ENCODE assay signal across 24 cellular contexts in the genomic region with DNA sequence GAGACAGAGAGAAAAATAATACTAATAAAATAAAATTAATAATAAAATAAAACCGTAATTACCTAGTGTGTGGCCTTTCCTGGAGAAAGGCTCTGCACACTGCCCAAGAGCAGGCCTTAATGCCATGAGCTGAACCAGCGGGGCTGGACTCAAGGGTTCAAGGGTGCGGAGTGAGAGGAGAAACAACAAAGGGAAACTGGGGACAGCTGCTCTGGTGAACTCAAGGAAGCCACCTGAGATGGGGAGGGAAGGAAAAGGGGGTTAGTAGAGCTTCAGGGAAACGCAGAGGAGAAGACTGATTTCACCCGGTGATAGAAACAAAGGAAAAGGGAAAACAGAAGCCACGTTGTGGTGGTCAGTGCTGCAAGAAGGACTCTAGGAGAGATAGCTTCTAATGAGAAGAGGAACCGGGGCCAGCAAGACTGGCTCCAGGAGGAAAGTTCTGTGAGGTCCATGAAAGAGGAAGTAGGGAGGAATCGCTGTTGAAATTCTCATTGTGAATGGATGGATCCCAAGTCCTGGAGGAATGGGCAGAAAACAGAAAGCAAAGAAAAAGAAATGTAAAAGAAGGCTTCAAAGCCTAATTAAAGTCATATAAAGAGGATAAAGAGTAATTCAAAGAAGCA. TPM values are rescaled to one million over a fixed set of nuclear protein-coding genes. Genes with fewer than 3 reads are reported as not detected.
DNase-seq lines count a peak whose midpoint lies in the region; TF ChIP-seq lines count a peak whose summit lies in the region.
"Had no signal": no experiment of that assay in that cellular context is flagged by ENCODE, and none has a peak within 500 bp of the region (broad histone marks: within the 10 kb centered on the region; RNA-seq: fewer than 3 reads in every experiment).

No MANE protein-coding gene starts in this region.

- H3K79me2 ChIP-seq in OCI-LY7 (ENCODE audit: insufficient read depth, low read depth, low read length) = no peaks in the 10 kb centered on the region; the same call in 1 of the 2 replicates

- H3K9me3 ChIP-seq in OCI-LY7 (ENCODE audit: low read length) = peaks cover 13% of the 10 kb centered on the region; the same call in 1 of the 2 replicates
- H3K9me3 ChIP-seq: ascending aorta had no signal

- H3K4me3 ChIP-seq in OCI-LY7 (ENCODE audit: low read depth, low read length, poor library complexity, severe bottlenecking) = peak overlapping the region; percentile 12
- H3K4me3 ChIP-seq: ascending aorta, neural progenitor cell, smooth muscle cell had no signal

- no TSS peak for BruUV-seq in OCI-LY7 (replicated peaks; lab: Mats Ljungman, UMichigan)

- intact Hi-C loops in OCI-LY7 (cut with micrococcal nuclease; ENCODE audit: unreplicated experiment) = loop anchor here (5.0 kb wide), 1 partner anchor 1810 kb away; a partner anchor contains a TSS

- CTCF ChIA-PET in OCI-LY7 (lab: Charles Lee; ENCODE audit: unreplicated experiment) = interaction anchor here (1.1 kb wide), 1 partner anchor 13 kb away, joined by 4 read pairs; no protein-coding TSS in a partner anchor

- H3K27me3 Mint-ChIP-seq in endothelial cell (ENCODE audit: unreplicated experiment) = peaks cover 3% of the 10 kb centered on the region

- H3K36me3 Mint-ChIP-seq in endothelial cell (ENCODE audit: low read depth, unreplicated experiment) = no peaks in the 10 kb centered on the region
- H3K36me3 Mint-ChIP-seq: neural progenitor cell had no signal

- DNase-seq in NOMO-1 treated with DMSO at 0.1 percent for 48 hours (lab: John Stamatoyannopoulos, UW; ENCODE audit: unreplicated experiment) (peak; percentile 40), NOMO-1 treated with dmso at 0.1 percent for 144 hours (lab: John Stamatoyannopoulos, UW; ENCODE audit: unreplicated experiment) (no peak), CD1c-positive myeloid dendritic cell (ENCODE audit: extremely low spot score) (peak; percentile 67), OCI-LY7 (ENCODE audit: low spot score) (no peak), endothelial cell (ENCODE audit: low spot score) (no peak), 8988T (no peak)
- DNase-seq in stimulated activated naive CD4-positive, alpha-beta T cell treated with Interleukin-2 at 50 U/mL for 16 hours (lab: John Stamatoyannopoulos, UW) = no peak
- no peak for DNase-seq in stimulated activated CD4-positive, alpha-beta T cell treated with anti-CD3 and anti-CD28 coated beads, Interleukin-15, amount 100 ng/mL, for 24 hours
- DNase-seq: activated CD8-positive, alpha-beta memory T cell treated with anti-CD3 and anti-CD28 coated beads, Interleukin-2, amount 50 U/mL, for 4 hours; activated naive CD4-positive, alpha-beta T cell treated with anti-CD3 and anti-CD28 coated beads for 36 hours; central memory CD4-positive, alpha-beta T cell; erythroblast; foreskin melanocyte; hippocampal formation; NCI-H1417 treated with DMSO at 0.1 percent for 48 hours; NCI-H510A treated with DMSO at 0.1 percent for 48 hours; SHP77 treated with DMSO at 0.1 percent for 48 hours; stimulated activated CD4-positive, alpha-beta T cell treated with anti-CD3 and anti-CD28 coated beads, Interleukin-4, amount 100 ng/mL, for 24 hours had no signal

- no peak for TF ChIP-seq CTCF in OCI-LY7 (conservative IDR thresholded peaks at IDR 0.05; ENCODE audit: low read length)
- no peak for TF ChIP-seq CTCF in endothelial cell (IDR thresholded peaks at IDR 0.05; ENCODE audit: unreplicated experiment)

- peak overlapping the region; percentile 80 for H3K4me2 ChIP-seq in OCI-LY7 (ENCODE audit: low read length)
- H3K4me2 ChIP-seq: neural progenitor cell, smooth muscle cell had no signal

- H4K20me1 ChIP-seq in OCI-LY7 (ENCODE audit: insufficient read depth, low read length) = no peaks in the 10 kb centered on the region

- no peaks in the 10 kb centered on the region for H3K9me2 ChIP-seq in OCI-LY7 (ENCODE audit: insufficient read depth, low read length)

- H3K9me3 Mint-ChIP-seq in endothelial cell (ENCODE audit: unreplicated experiment) = no peaks in the 10 kb centered on the region

- peak overlapping the region; percentile 94 for H3K27ac ChIP-seq in OCI-LY7 (ENCODE audit: low read depth, low read length, poor library complexity, severe bottlenecking)
- H3K27ac ChIP-seq: ascending aorta, neural progenitor cell had no signal

- peaks cover 33% of the 10 kb centered on the region for H3K4me1 Mint-ChIP-seq in endothelial cell (ENCODE audit: unreplicated experiment)
- H3K4me1 Mint-ChIP-seq: neural progenitor cell had no signal

- peak overlapping the region; percentile 17 for H3K27ac Mint-ChIP-seq in endothelial cell (ENCODE audit: unreplicated experiment)
- H3K27ac Mint-ChIP-seq: activated naive CD4-positive, alpha-beta T cell treated with anti-CD3 and anti-CD28 coated beads for 36 hours; neural progenitor cell; T-helper 2 cell treated with Interferon-gamma antibody and Interleukin-4, amounts not matched to agents 5 μg/mL and 100 μg/mL, for 36 hours had no signal

- no peak overlapping the region for H3K4me3 Mint-ChIP-seq in endothelial cell (ENCODE audit: unreplicated experiment)
- H3K4me3 Mint-ChIP-seq: activated naive CD4-positive, alpha-beta T cell treated with anti-CD3 and anti-CD28 coated beads for 36 hours; neural progenitor cell; T-helper 2 cell treated with Interferon-gamma antibody and Interleukin-4, amounts not matched to agents 5 μg/mL and 100 μg/mL, for 36 hours had no signal

- H2AFZ ChIP-seq in OCI-LY7 (ENCODE audit: low read length) = peak overlapping the region; percentile 34; the same call in 1 of the 2 replicates
- H2AFZ ChIP-seq: neural progenitor cell had no signal

- POLR2A ChIA-PET in OCI-LY7 (lab: Charles Lee) = interaction anchor here (0.6 to 1.4 kb wide), 5 partner anchors 9 to 694 kb away, joined by 3 to 5 read pairs (median 4); no protein-coding TSS in a partner anchor

- H3K36me3 ChIP-seq in OCI-LY7 (ENCODE audit: insufficient read depth, low read length) = peaks cover 5% of the 10 kb centered on the region; the same call in 1 of the 2 replicates
- H3K36me3 ChIP-seq: ascending aorta, neural progenitor cell had no signal

- peaks cover 68% of the 10 kb centered on the region for H3K4me1 ChIP-seq in OCI-LY7 (ENCODE audit: insufficient read depth, low read length, poor library complexity, severe bottlenecking)
- H3K4me1 ChIP-seq: ascending aorta had no signal

RNA-seq across cellular contexts. Expression of a gene that starts 48.3 kb away (rescaled TPM):
- total RNA-seq in OCI-LY7 (2014; rRNA removed; shearing (Covaris generic)) = 0.10 TPM in 1 of 2 replicates, not detected in the other
- total RNA-seq in OCI-LY7 (2022) = not detected in 2 replicates
- total RNA-seq in endothelial cell (ENCODE audit: unreplicated experiment) = 0.64 TPM
- total RNA-seq: A172, ascending aorta, pulmonary artery endothelial cell, smooth muscle cell had no signal

Comparison
In these comparisons a context has a peak if more than half of its experiments do, and no peak if none do; other contexts are left out.
1. DNase-seq: peak in NOMO-1 treated with DMSO at 0.1 percent for 48 hours (single experiment) and CD1c-positive myeloid dendritic cell (single experiment); none in NOMO-1 treated with dmso at 0.1 percent for 144 hours (single experiment), OCI-LY7 (single experiment), endothelial cell (single experiment), 8988T (single experiment), stimulated activated naive CD4-positive, alpha-beta T cell treated with Interleukin-2 at 50 U/mL for 16 hours (single experiment) and stimulated activated CD4-positive, alpha-beta T cell treated with anti-CD3 and anti-CD28 coated beads, Interleukin-15, amount 100 ng/mL, for 24 hours (single experiment).